In the genomic region with DNA sequence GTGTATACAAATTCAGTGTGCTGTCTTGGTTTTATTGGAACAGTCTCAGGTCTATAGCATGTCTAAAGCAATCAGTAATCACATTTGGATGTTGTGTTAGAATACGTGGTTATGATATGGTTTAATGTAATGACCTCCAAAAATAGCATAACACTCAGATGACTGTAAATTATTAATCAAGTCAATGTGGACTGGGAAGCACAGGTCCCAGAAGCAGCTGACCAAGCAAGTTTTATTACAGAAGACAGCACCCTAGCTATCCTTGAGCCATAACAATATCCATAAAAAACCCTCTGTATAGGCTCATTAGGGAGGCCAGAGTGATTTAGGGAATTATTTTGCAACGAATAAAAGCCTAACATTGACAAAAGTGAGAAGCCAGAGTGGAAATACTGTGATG, we compare ENCODE assay signal across 31 cellular contexts.
"Had no signal": no experiment of that assay in that cellular context is flagged by ENCODE, and none has a peak within 500 bp of the region (broad histone marks: within the 10 kb centered on the region; RNA-seq: fewer than 3 reads in every experiment).

No MANE protein-coding gene starts in this region.

- H3K27ac ChIP-seq: brain microvascular endothelial cell, coronary artery, esophagus muscularis mucosa, foreskin keratinocyte, gastrocnemius medialis, heart right ventricle, WERI-Rb-1 had no signal

- H3K9me3 Mint-ChIP-seq: activated B cell treated with CpG ODN at 0.5 μM for 24 hours; activated CD8-positive, alpha-beta T cell treated with anti-CD3 and anti-CD28 coated beads for 36 hours; activated T-cell treated with anti-CD3 and anti-CD28 coated beads, Interleukin-2, amount 50 U/mL, for 4 hours; activated T-helper 17 cell treated with anti-CD3 and anti-CD28 coated beads, Interleukin-2, amount 50 U/mL, for 72 hours; central memory CD8-positive, alpha-beta T cell; T-helper 2 cell treated with Interferon-gamma antibody and Interleukin-4, amounts not matched to agents 5 μg/mL and 100 μg/mL, for 36 hours had no signal

- H3K4me3 ChIP-seq: coronary artery, esophagus muscularis mucosa, gastrocnemius medialis, heart right ventricle had no signal

- H3K27ac Mint-ChIP-seq: activated B cell treated with CpG ODN at 0.5 μM for 24 hours; activated CD8-positive, alpha-beta T cell treated with anti-CD3 and anti-CD28 coated beads for 36 hours; activated naive CD8-positive, alpha-beta T cell; activated T-helper 17 cell treated with anti-CD3 and anti-CD28 coated beads, Interleukin-2, amount 50 U/mL, for 72 hours; T-helper 17 cell; T-helper 2 cell treated with Interferon-gamma antibody and Interleukin-4, amounts not matched to agents 5 μg/mL and 100 μg/mL, for 36 hours had no signal

- H3K27me3 Mint-ChIP-seq: activated B cell treated with CpG ODN at 0.5 μM for 24 hours; activated CD8-positive, alpha-beta T cell treated with anti-CD3 and anti-CD28 coated beads for 36 hours; activated naive CD8-positive, alpha-beta T cell; activated T-helper 17 cell treated with anti-CD3 and anti-CD28 coated beads, Interleukin-2, amount 50 U/mL, for 72 hours; central memory CD8-positive, alpha-beta T cell had no signal

- H3K9me3 ChIP-seq: esophagus muscularis mucosa, gastrocnemius medialis, heart right ventricle had no signal

- H3K4me1 Mint-ChIP-seq: activated T-helper 17 cell treated with anti-CD3 and anti-CD28 coated beads, Interleukin-2, amount 50 U/mL, for 72 hours; central memory CD8-positive, alpha-beta T cell had no signal

- H3K36me3 ChIP-seq: brain microvascular endothelial cell, esophagus muscularis mucosa, gastrocnemius medialis, heart right ventricle, WERI-Rb-1 had no signal

- ATAC-seq: activated CD4-positive, CD25-positive, alpha-beta regulatory T cell treated with anti-CD3 and anti-CD28 coated beads, Interleukin-2, amount 50 U/mL, for 24 hours; activated CD8-positive, alpha-beta T cell treated with anti-CD3 and anti-CD28 coated beads for 36 hours; activated T-cell treated with anti-CD3 and anti-CD28 coated beads, Interleukin-2, amount 50 U/mL, for 4 hours; activated T-helper 17 cell treated with anti-CD3 and anti-CD28 coated beads, Interleukin-2, amount 50 U/mL, for 72 hours; foreskin keratinocyte; gastrocnemius medialis; heart right ventricle; T-helper 17 cell had no signal

- H3K36me3 Mint-ChIP-seq: activated naive CD8-positive, alpha-beta T cell had no signal

- H3K4me1 ChIP-seq: esophagus muscularis mucosa, foreskin keratinocyte, gastrocnemius medialis, heart right ventricle had no signal

- H3K27me3 ChIP-seq: brain microvascular endothelial cell, esophagus muscularis mucosa, foreskin keratinocyte, gastrocnemius medialis had no signal

- H3K4me3 Mint-ChIP-seq: activated B cell treated with CpG ODN at 0.5 μM for 24 hours; activated CD8-positive, alpha-beta T cell treated with anti-CD3 and anti-CD28 coated beads for 36 hours; activated naive CD8-positive, alpha-beta T cell; activated T-cell treated with anti-CD3 and anti-CD28 coated beads, Interleukin-2, amount 50 U/mL, for 4 hours; activated T-helper 17 cell treated with anti-CD3 and anti-CD28 coated beads, Interleukin-2, amount 50 U/mL, for 72 hours; central memory CD8-positive, alpha-beta T cell; T-helper 17 cell; T-helper 2 cell treated with Interferon-gamma antibody and Interleukin-4, amounts not matched to agents 5 μg/mL and 100 μg/mL, for 36 hours had no signal

- DNase-seq: activated B cell treated with CpG ODN at 0.5 μM for 24 hours; activated CD4-positive, alpha-beta T cell treated with anti-CD3 and anti-CD28 coated beads for 48 hours; activated CD4-positive, alpha-beta T cell treated with anti-CD3 and anti-CD28 coated beads, Interleukin-2, amount 50 U/mL, for 1 hour; activated CD4-positive, alpha-beta T cell treated with anti-CD3 and anti-CD28 coated beads, Interleukin-2, amount 50 U/mL, for 48 hours; activated CD8-positive, alpha-beta memory T cell treated with anti-CD3 and anti-CD28 coated beads for 24 hours; activated CD8-positive, alpha-beta T cell treated with anti-CD3 and anti-CD28 coated beads for 36 hours; activated effector memory CD4-positive, alpha-beta T cell treated with Interleukin-2 at 50 U/mL for 16 hours; activated gamma-delta T cell treated with Interleukin-2 at 50 U/mL for 16 hours; activated naive CD4-positive, alpha-beta T cell treated with anti-CD3 and anti-CD28 coated beads, Interleukin-2, amount 50 U/mL, for 16 hours; activated naive CD4-positive, alpha-beta T cell treated with Interleukin-2 at 50 U/mL for 16 hours; activated T-cell treated with anti-CD3 and anti-CD28 coated beads, Interleukin-2, amount 50 U/mL, for 4 hours; amniotic stem cell; anterior cingulate cortex; brain microvascular endothelial cell; dermis blood vessel endothelial cell; effector memory CD4-positive, alpha-beta T cell; erythroblast; foreskin keratinocyte; gastrocnemius medialis; heart right ventricle; T-helper 1 cell; T-helper 17 cell; T1000; WERI-Rb-1 had no signal
